ENCODE assay signal across 1 cellular context in the genomic region with DNA sequence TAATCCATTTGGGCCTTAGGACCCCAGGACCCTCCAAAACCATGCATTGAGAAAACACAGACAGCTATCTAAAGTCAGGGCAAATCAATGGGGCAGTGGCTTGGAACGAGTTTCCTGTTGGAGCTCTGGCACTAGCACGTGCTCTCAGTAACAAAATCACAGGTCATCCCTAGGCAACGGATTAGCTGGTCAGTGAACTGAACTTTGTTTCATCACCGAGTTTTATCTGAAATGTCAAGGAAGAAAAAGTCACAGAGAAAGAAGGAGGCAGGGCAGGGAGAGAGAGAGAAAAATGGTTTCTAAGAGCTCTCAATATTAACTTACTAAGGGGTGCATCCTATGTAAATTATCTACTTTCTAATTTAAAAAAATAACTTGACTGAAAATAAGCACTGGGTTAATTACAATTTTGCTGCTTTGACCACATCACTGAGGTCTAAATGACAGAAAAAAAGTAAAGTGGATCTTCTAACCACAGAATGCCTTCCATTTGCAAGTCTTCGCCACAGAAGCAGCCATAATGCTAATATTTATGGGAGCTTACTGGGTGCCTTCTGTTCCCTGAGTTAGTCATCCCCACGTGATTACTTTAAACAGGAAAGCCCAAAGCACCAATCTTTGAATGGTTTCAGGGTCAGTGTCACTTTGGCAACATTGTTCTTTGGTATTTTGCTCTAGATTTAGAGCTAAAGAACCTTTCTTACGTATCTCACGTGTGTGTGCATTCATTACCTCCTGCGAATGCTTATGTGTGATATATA.
A peak's percentile ranks its signal among the peaks of the same experiment; 100 is the strongest.
TF ChIP-seq lines count a peak whose summit lies in the region.

No MANE protein-coding gene starts in this region.

TF ChIP-seq in HepG2, 621 proteins besides CTCF, POLR2A, EP300 and RAD21 (continued from another document and continues in another):
- TF ChIP-seq, protein P1, sequence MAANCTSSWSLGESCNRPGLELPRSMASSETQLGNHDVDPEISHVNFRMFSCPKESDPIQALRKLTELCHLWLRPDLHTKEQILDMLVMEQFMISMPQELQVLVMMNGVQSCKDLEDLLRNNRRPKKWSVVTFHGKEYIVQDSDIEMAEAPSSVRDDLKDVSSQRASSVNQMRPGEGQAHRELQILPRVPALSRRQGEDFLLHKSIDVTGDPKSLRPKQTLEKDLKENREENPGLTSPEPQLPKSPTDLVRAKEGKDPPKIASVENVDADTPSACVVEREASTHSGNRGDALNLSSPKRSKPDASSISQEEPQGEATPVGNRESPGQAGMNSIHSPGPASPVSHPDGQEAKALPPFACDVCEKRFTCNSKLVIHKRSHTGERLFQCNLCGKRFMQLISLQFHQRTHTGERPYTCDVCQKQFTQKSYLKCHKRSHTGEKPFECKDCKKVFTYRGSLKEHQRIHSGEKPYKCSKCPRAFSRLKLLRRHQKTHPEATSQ (CRISPR knock-in tag; IDR thresholded peaks at IDR 0.05; ENCODE audit: borderline replicate concordance), result no peak
- TF ChIP-seq, protein P2, sequence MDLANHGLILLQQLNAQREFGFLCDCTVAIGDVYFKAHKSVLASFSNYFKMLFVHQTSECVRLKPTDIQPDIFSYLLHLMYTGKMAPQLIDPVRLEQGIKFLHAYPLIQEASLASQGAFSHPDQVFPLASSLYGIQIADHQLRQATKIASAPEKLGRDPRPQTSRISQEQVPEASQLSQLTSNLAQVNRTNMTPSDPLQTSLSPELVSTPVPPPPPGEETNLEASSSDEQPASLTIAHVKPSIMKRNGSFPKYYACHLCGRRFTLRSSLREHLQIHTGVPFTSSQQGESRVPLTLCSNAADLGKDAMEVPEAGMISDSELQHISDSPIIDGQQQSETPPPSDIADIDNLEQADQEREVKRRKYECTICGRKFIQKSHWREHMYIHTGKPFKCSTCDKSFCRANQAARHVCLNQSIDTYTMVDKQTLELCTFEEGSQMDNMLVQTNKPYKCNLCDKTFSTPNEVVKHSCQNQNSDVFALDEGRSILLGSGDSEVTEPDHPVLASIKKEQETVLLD (CRISPR knock-in tag; IDR thresholded peaks at IDR 0.05; ENCODE audit: low read depth), result no peak
- TF ChIP-seq TFDP2 (CRISPR knock-in tag; IDR thresholded peaks at IDR 0.05) (0 out of 2 replicates have a peak, but pooled peaks have one; percentile 40), JUN (CRISPR knock-in tag; IDR thresholded peaks at IDR 0.05) (no peak), NBN (conservative IDR thresholded peaks at IDR 0.05) (no peak), ZNF572 (CRISPR knock-in tag; IDR thresholded peaks at IDR 0.05) (no peak), ZNF768 (CRISPR knock-in tag; IDR thresholded peaks at IDR 0.05) (no peak), CSRNP2 (CRISPR knock-in tag; conservative IDR thresholded peaks at IDR 0.05; ENCODE audit: low read depth) (no peak), ZNF782 (CRISPR knock-in tag; IDR thresholded peaks at IDR 0.05; ENCODE audit: borderline replicate concordance) (no peak), KLF12 (CRISPR knock-in tag; IDR thresholded peaks at IDR 0.05; ENCODE audit: borderline replicate concordance) (no peak), FOSL2 (CRISPR knock-in tag; IDR thresholded peaks at IDR 0.05) (peak; percentile 78), SAP130 (CRISPR knock-in tag; IDR thresholded peaks at IDR 0.05; ENCODE audit: low read depth) (0 out of 2 replicates have a peak, but pooled peaks have one; percentile 19), ZBTB20 (CRISPR knock-in tag; IDR thresholded peaks at IDR 0.05; ENCODE audit: borderline replicate concordance, low read depth) (no peak), ZNF562 (CRISPR knock-in tag; IDR thresholded peaks at IDR 0.05; ENCODE audit: borderline replicate concordance) (no peak), ZNF142 (CRISPR knock-in tag; IDR thresholded peaks at IDR 0.05) (no peak), FOXP4 (CRISPR knock-in tag; IDR thresholded peaks at IDR 0.05) (peak; percentile 15; the same call in 1 of the 2 replicates), ZNF263 (CRISPR knock-in tag; IDR thresholded peaks at IDR 0.05) (peak; percentile 43; the same call in 1 of the 2 replicates), HOXA3 (CRISPR knock-in tag; IDR thresholded peaks at IDR 0.05) (peak; percentile 23; the same call in 1 of the 2 replicates), SPEN (CRISPR knock-in tag; IDR thresholded peaks at IDR 0.05; ENCODE audit: low read depth) (no peak), PCBP1 (IDR thresholded peaks at IDR 0.05; ENCODE audit: borderline replicate concordance, low read depth, low read length) (no peak)
- TF ChIP-seq, protein P3, sequence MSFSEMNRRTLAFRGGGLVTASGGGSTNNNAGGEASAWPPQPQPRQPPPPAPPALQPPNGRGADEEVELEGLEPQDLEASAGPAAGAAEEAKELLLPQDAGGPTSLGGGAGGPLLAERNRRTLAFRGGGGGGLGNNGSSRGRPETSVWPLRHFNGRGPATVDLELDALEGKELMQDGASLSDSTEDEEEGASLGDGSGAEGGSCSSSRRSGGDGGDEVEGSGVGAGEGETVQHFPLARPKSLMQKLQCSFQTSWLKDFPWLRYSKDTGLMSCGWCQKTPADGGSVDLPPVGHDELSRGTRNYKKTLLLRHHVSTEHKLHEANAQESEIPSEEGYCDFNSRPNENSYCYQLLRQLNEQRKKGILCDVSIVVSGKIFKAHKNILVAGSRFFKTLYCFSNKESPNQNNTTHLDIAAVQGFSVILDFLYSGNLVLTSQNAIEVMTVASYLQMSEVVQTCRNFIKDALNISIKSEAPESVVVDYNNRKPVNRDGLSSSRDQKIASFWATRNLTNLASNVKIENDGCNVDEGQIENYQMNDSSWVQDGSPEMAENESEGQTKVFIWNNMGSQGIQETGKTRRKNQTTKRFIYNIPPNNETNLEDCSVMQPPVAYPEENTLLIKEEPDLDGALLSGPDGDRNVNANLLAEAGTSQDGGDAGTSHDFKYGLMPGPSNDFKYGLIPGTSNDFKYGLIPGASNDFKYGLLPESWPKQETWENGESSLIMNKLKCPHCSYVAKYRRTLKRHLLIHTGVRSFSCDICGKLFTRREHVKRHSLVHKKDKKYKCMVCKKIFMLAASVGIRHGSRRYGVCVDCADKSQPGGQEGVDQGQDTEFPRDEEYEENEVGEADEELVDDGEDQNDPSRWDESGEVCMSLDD (CRISPR knock-in tag; IDR thresholded peaks at IDR 0.05; ENCODE audit: borderline replicate concordance), result 0 out of 2 replicates have a peak, but pooled peaks have one; percentile 38
- TF ChIP-seq, protein P4, sequence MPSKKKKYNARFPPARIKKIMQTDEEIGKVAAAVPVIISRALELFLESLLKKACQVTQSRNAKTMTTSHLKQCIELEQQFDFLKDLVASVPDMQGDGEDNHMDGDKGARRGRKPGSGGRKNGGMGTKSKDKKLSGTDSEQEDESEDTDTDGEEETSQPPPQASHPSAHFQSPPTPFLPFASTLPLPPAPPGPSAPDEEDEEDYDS (CRISPR knock-in tag; IDR thresholded peaks at IDR 0.05), result no peak
